8 cellular contexts compared by ENCODE assay signal in genomic region chr15:70853270-70853854, GRCh38. TPM values are rescaled to one million over a fixed set of nuclear protein-coding genes. Genes with fewer than 3 reads are reported as not detected.
DNase-seq lines count a peak whose midpoint lies in the region; FAIRE-seq and TF ChIP-seq lines count a peak whose summit lies in the region.

No MANE protein-coding gene starts in this region.

- peak overlapping the region; percentile 98 for H2AFZ ChIP-seq in neuronal stem cell (ENCODE audit: low read length)

- H3K18ac ChIP-seq in neuronal stem cell (ENCODE audit: low read length) = peak overlapping the region; percentile 97

- TF ChIP-seq CTCF in A673 (conservative IDR thresholded peaks at IDR 0.05; ENCODE audit: low read depth, low read length) (no peak), foreskin fibroblast (IDR thresholded peaks at IDR 0.05; ENCODE audit: low read depth, low read length) (no peak), D721Med (IDR thresholded peaks at IDR 0.05; ENCODE audit: insufficient read depth, missing control alignments) (no peak)

- no peak overlapping the region for H2BK120ac ChIP-seq in neuronal stem cell (ENCODE audit: low read depth, low read length)

- POLR2A ChIA-PET in A673 (lab: Charles Lee; ENCODE audit: low non-redundant PET) = interaction anchor here (0.5 to 0.6 kb wide), 2 partner anchors 349 to 445 kb away, joined by 3 to 7 read pairs; no protein-coding TSS in a partner anchor

- H3K9me3 ChIP-seq in A673 (ENCODE audit: low read depth, low read length, poor library complexity, severe bottlenecking) (no peaks in the 10 kb centered on the region), neuronal stem cell (replicated peaks in 1 of 2; ENCODE audit: control insufficient read depth in 2 of 2, insufficient read depth in 1 of 2, low read depth in 1 of 2, low read length in 2 of 2) (no peaks in the 10 kb centered on the region)

- H2BK5ac ChIP-seq in neuronal stem cell (ENCODE audit: low read length) = no peak overlapping the region

- peak overlapping the region; percentile 61 for H2BK15ac ChIP-seq in neuronal stem cell (ENCODE audit: low read length)

- peak overlapping the region; percentile 77 for H3K14ac ChIP-seq in neuronal stem cell (ENCODE audit: low read length)

- H3K4ac ChIP-seq in neuronal stem cell (ENCODE audit: low read length) = no peak overlapping the region

- no peak overlapping the region for H2AK5ac ChIP-seq in neuronal stem cell (ENCODE audit: low read depth, low read length)

- FAIRE-seq in D721Med (lab: Jason Lieb, UNC) = no peak

- H3K36me3 ChIP-seq in A673 (ENCODE audit: insufficient read depth, low read length, poor library complexity, severe bottlenecking) (peaks cover 20% of the 10 kb centered on the region), neuronal stem cell (replicated peaks in 1 of 2; ENCODE audit: control insufficient read depth in 2 of 2, insufficient read depth in 2 of 2, low read length in 2 of 2) (peaks cover 0 to 18% of the 10 kb centered on the region in 2 donors)

- intact Hi-C loops in A673 (cut with micrococcal nuclease; ENCODE audit: unreplicated experiment) = no loop called here

- H3K27ac ChIP-seq in A673 (ENCODE audit: low read depth, low read length, poor library complexity, severe bottlenecking) (peak overlapping the region; percentile 87), neuronal stem cell (replicated peaks; ENCODE audit: low read length) (peak overlapping the region; percentile 21)

- H4K91ac ChIP-seq in neuronal stem cell (ENCODE audit: low read depth, low read length, poor library complexity) = no peak overlapping the region

- peaks cover 24% of the 10 kb centered on the region for H3K4me1 ChIP-seq in A673 (ENCODE audit: insufficient read depth, low read length, poor library complexity, severe bottlenecking)
- H3K4me1 ChIP-seq in neuronal stem cell (ENCODE audit: control insufficient read depth in 2 of 2, insufficient read depth in 1 of 2, low read depth in 1 of 2, low read length in 2 of 2) = peaks cover 0 to 2% of the 10 kb centered on the region in 2 donors

- no peaks in the 10 kb centered on the region for H3K79me1 ChIP-seq in neuronal stem cell (ENCODE audit: low read depth, low read length)

- no CpG with 5 or more reads among the region's 38 CpGs for WGBS in neuronal stem cell (ENCODE audit: extremely low coverage in 2 of 2, insufficient read length in 2 of 2, insufficient replicate concordance in 1 of 2), 2 donors

- CTCF ChIA-PET in A673 (lab: Charles Lee) = no interaction called here

- H3K27me3 ChIP-seq in A673 (replicated peaks; ENCODE audit: insufficient read depth, low read depth, low read length, poor library complexity) = no peaks in the 10 kb centered on the region
- H3K27me3 ChIP-seq in neuronal stem cell (ENCODE audit: control insufficient read depth in 3 of 3, insufficient read depth in 3 of 3, low read depth in 1 of 3, low read length in 3 of 3) = peaks cover 0 to 19% (median 0%) of the 10 kb centered on the region in 3 experiments

- BruUV-seq in A673 (replicated peaks; lab: Mats Ljungman, UMichigan) = no TSS peak

- H2BK12ac ChIP-seq in neuronal stem cell (ENCODE audit: low read length) = no peak overlapping the region

- H3K23ac ChIP-seq in neuronal stem cell (ENCODE audit: low read depth, low read length, poor library complexity) = peak overlapping the region; percentile 52

- DNase-seq in A673 (ENCODE audit: low spot score) = peak; percentile 57
- peak; percentile 35 for DNase-seq in H4 (ENCODE audit: low spot score)
- peak; percentile 22 for DNase-seq in activated CD8-positive, alpha-beta memory T cell treated with anti-CD3 and anti-CD28 coated beads, Interleukin-2, amount 50 U/mL, for 4 hours
- DNase-seq in foreskin fibroblast = peak; percentile 60 to 82
- DNase-seq in neuronal stem cell (ENCODE audit: low spot score) = peak; percentile 39
- DNase-seq in D721Med (ENCODE audit: insufficient read length, low spot score) = no peak
- no peak for DNase-seq in NCI-H187 (lab: John Stamatoyannopoulos, UW)
- DNase-seq in stimulated activated naive CD4-positive, alpha-beta T cell (lab: John Stamatoyannopoulos, UW) = no peak

- peak overlapping the region; percentile 86 for H3K4me3 ChIP-seq in A673 (ENCODE audit: low read depth, low read length, poor library complexity, severe bottlenecking)
- H3K4me3 ChIP-seq in foreskin fibroblast (ENCODE audit: low read depth in 1 of 2, low read length in 2 of 2) = peak overlapping the region; percentile 62 to 92
- peak overlapping the region; percentile 76 to 98 for H3K4me3 ChIP-seq in neuronal stem cell (ENCODE audit: low read length in 2 of 2)

- H3K9ac ChIP-seq in neuronal stem cell (ENCODE audit: low read depth, low read length, poor library complexity) = peak overlapping the region; percentile 92

- peak overlapping the region; percentile 78 for H3K4me2 ChIP-seq in neuronal stem cell (ENCODE audit: insufficient read depth, low read length, poor library complexity, severe bottlenecking)

- H4K8ac ChIP-seq in neuronal stem cell (ENCODE audit: low read depth, low read length) = no peak overlapping the region

RNA-seq across cellular contexts. Expression of gene LARP6, which starts 0.6 kb away (rescaled TPM):
- total RNA-seq in A673 (2021) = 53.6 and 57.8 TPM in 2 replicates
- 45.5 and 52.9 TPM in 2 replicates for total RNA-seq in H4 (2014; rRNA removed; shearing (Covaris generic))
- 10.3 TPM for polyA plus RNA-seq in neuronal stem cell (2013, experiment 1 of 2)
- polyA plus RNA-seq in neuronal stem cell (2013, experiment 2 of 2) = 11.2 TPM

RNA-seq across cellular contexts. Expression of gene THAP10, which starts 38.9 kb away (rescaled TPM):
- 6.2 and 6.6 TPM in 2 replicates for total RNA-seq in A673 (2021)
- 3.5 and 9.4 TPM in 2 replicates for total RNA-seq in H4 (2014; rRNA removed; shearing (Covaris generic))
- polyA plus RNA-seq in neuronal stem cell (2013, experiment 1 of 2) = 7.1 TPM
- polyA plus RNA-seq in neuronal stem cell (2013, experiment 2 of 2) = 7.7 TPM

RNA-seq across cellular contexts. Expression of gene LRRC49, which starts 39.3 kb away (rescaled TPM):
- 9.2 and 10.9 TPM in 2 replicates for total RNA-seq in A673 (2021)
- total RNA-seq in H4 (2014; rRNA removed; shearing (Covaris generic)) = 8.5 and 13.4 TPM in 2 replicates
- polyA plus RNA-seq in neuronal stem cell (2013, experiment 1 of 2) = 27.8 TPM
- 28.4 TPM for polyA plus RNA-seq in neuronal stem cell (2013, experiment 2 of 2)

Comparison
In these comparisons a context has a peak if more than half of its experiments do, and no peak if none do; other contexts are left out.
1. DNase-seq: peak in A673 (single experiment), H4 (single experiment), activated CD8-positive, alpha-beta memory T cell treated with anti-CD3 and anti-CD28 coated beads, Interleukin-2, amount 50 U/mL, for 4 hours (single experiment), foreskin fibroblast (2 of 2) and neuronal stem cell (single experiment); none in D721Med (single experiment), NCI-H187 (0 of 2) and stimulated activated naive CD4-positive, alpha-beta T cell (0 of 6).
2. Peak in every context shown above with its lines, with median percentiles within 50 percentile points of each other: H3K4me3 ChIP-seq.